ENCODE assay signal across 8 cellular contexts in genomic region chr22:46250035-46250782, GRCh38. TPM values are rescaled to one million over a fixed set of nuclear protein-coding genes. Genes with fewer than 3 reads are reported as not detected.
A peak's percentile ranks its signal among the peaks of the same experiment; 100 is the strongest.
DNase-seq lines count a peak whose midpoint lies in the region; ATAC-seq and TF ChIP-seq lines count a peak whose summit lies in the region.

CDPF1 (minus strand) TSS chr22:46250293; CDS start chr22:46248284, 2,009 bp downstream.

- ATAC-seq in GM21390 (IDR thresholded peaks at IDR 0.05; ENCODE audit: unreplicated experiment): peak; percentile 80

- H3K27me3 ChIP-seq in HUES48 (ENCODE audit: control insufficient read depth, insufficient read depth, low read length) (peaks cover 8% of the 10 kb centered on the region), esophagus squamous epithelium (no peaks in the 10 kb centered on the region)

- peak in 3 of 4 donors; percentile 48 to 87 (median 76) for TF ChIP-seq POLR2A in esophagus squamous epithelium (IDR thresholded peaks at IDR 0.05)

- H3K9ac ChIP-seq in HUES48 (ENCODE audit: low read depth, low read length): no peak within 1 kb of the TSS; the same call in 1 of the 2 replicates

- intact Hi-C loops in esophagus squamous epithelium (cut with DNase I): no loop called here

- 0% methylated on average over 3 to 4 of the region's 89 CpGs for WGBS in esophagus squamous epithelium, 2 donors

- no peaks in the 10 kb centered on the region for H3K9me3 ChIP-seq in HUES48 (ENCODE audit: control insufficient read depth, insufficient read depth, low read length)
- no peaks in the 10 kb centered on the region for H3K9me3 ChIP-seq in esophagus squamous epithelium

- H3K27ac ChIP-seq in HUES48 (ENCODE audit: low read depth, low read length) (peak within 1 kb of the TSS; percentile 47), esophagus squamous epithelium (peak within 1 kb of the TSS; percentile 88 to 94 (median 94))

- H3K36me3 ChIP-seq in HUES48 (ENCODE audit: control insufficient read depth, insufficient read depth, low read length) (no peaks in the 10 kb centered on the region), esophagus squamous epithelium (peaks cover 0 to 2% (median 0%) of the 10 kb centered on the region in 3 donors)

- peak in 2 of 6 experiments; percentile 12 to 17 for TF ChIP-seq CTCF in esophagus squamous epithelium (IDR thresholded peaks at IDR 0.05)

- peak; percentile 55 for DNase-seq in DMS114 treated with DMSO at 0.1 percent for 48 hours (lab: John Stamatoyannopoulos, UW; ENCODE audit: unreplicated experiment)
- DNase-seq in activated T-cell treated with anti-CD3 and anti-CD28 coated beads, Interleukin-2, amount 50 U/mL, for 48 hours: peak; percentile 93 to 96
- DNase-seq in esophagus squamous epithelium (lab: John Stamatoyannopoulos, UW): peak; percentile 29
- peak; percentile 92 for DNase-seq in myocyte (ENCODE audit: low read depth)
- peak; percentile 84 to 93 for DNase-seq in stimulated activated CD8-positive, alpha-beta memory T cell treated with anti-CD3 and anti-CD28 coated beads, Interleukin-7, amount 100 ng/mL, for 48 hours (ENCODE audit: extremely low read depth in 1 of 2, low read depth in 1 of 2)

- H3K4me1 ChIP-seq in HUES48 (ENCODE audit: control insufficient read depth, insufficient read depth, low read length) (no peaks in the 10 kb centered on the region; the same call in 1 of the 2 replicates), esophagus squamous epithelium (peaks cover 12 to 48% (median 17%) of the 10 kb centered on the region in 3 donors)

- H3K4me3 ChIP-seq in HUES48 (ENCODE audit: low read depth, low read length) (peak within 1 kb of the TSS; percentile 86), esophagus squamous epithelium (peak within 1 kb of the TSS; percentile 56 to 92 (median 84))

TF ChIP-seq in PFSK-1, 5 proteins besides CTCF, POLR2A, EP300 and RAD21:
- TF ChIP-seq TAF1 (IDR thresholded peaks at IDR 0.05; ENCODE audit: borderline replicate concordance, insufficient read depth, low read length) (peak; percentile 76), REST (IDR thresholded peaks at IDR 0.05; ENCODE audit: insufficient read depth in 1 of 2, low read depth in 2 of 2, low read length in 2 of 2) (peak in 1 of 2 experiments; percentile 32; a peak in 1 of 4 replicates), SIN3A (IDR thresholded peaks at IDR 0.05; ENCODE audit: borderline replicate concordance, insufficient read depth, low read length) (no peak), FOXP2 (optimal IDR thresholded peaks at IDR 0.05; ENCODE audit: borderline replicate concordance, extremely low read depth, extremely low read length, insufficient read depth) (peak; percentile 85), POLR2AphosphoS5 (IDR thresholded peaks at IDR 0.05; ENCODE audit: low read depth, low read length) (peak; percentile 84)

RNA-seq across cellular contexts. Expression of gene CDPF1, which starts in this region (rescaled TPM):
- polyA plus RNA-seq in PFSK-1 (2012; ENCODE audit: insufficient read length, low read depth): 16.5 TPM
- total RNA-seq in esophagus squamous epithelium (10 to 100 TPM in 1 of 4 donors, 1 to 10 TPM in 3; 3.0 to 12.4 (median 5.2) TPM), myocyte (11.6 and 21.3 TPM in 2 replicates)
- polyA plus RNA-seq in myocyte (2012): 10.9 TPM

Comparison
In these comparisons a context has a peak if more than half of its experiments do, and no peak if none do; other contexts are left out.
1. Peak in every context shown above with its lines: DNase-seq, ATAC-seq, H3K4me3 ChIP-seq and H3K27ac ChIP-seq.
2. DNase-seq: peak in every context shown above with its lines; median percentile 94 in activated T-cell treated with anti-CD3 and anti-CD28 coated beads, Interleukin-2, amount 50 U/mL, for 48 hours; 92 in myocyte; 88 in stimulated activated CD8-positive, alpha-beta memory T cell treated with anti-CD3 and anti-CD28 coated beads, Interleukin-7, amount 100 ng/mL, for 48 hours; 55 in DMS114 treated with DMSO at 0.1 percent for 48 hours; 29 in esophagus squamous epithelium.